Comparison of ENCODE assay signal across 8 cellular contexts in the genomic region with DNA sequence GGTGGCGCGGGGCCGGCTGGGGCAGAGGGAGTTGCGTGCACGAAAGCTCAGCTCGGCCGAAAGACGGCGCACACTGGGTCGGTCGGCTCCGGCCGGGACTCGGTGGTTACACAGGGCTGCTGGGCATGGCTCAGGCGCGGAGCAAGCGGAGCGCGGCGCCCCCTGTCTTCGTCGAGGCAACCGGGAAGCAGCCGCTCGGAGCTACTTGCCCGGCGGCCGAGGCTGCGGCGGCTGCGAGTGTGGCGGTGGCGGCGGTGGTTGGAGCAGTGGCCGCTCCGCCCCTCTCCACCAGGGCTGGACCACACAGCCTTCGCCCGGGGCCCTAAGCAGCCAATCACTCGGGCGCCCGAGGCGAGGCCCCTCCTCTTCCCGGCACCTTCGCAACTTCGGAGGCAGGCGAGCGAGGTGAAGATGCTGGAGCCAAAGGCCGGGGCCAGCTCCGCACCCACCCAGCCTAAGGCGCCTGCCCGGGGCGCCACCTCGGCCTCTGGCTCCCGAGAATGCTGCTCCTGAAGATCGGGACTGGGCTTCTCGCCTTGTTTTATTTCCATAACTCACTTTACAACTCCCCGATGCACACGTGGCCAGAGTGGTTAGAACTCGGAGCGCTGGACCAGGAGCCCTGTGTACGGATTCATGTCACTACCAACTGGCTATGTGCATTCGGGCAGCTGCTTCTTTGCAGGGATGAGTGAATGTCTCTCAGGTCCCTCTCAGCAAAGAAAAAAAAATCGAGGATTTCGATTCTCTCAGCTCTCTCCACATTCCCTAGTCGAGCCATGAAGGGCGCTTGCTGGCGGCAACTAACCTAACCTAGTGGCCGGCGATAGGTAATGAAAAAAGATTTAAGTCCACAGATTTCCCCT. TPM values are rescaled to one million over a fixed set of nuclear protein-coding genes. Genes with fewer than 3 reads are reported as not detected.
DNase-seq lines count a peak whose midpoint lies in the region; ATAC-seq lines count a peak whose summit lies in the region.

TSS of gene TLL2 (minus strand) at position 241 of the 866 bp plus-strand sequence. CDS start 241 bp downstream, outside the sequence.

- H3K9me3 Mint-ChIP-seq in activated CD4-positive, alpha-beta memory T cell treated with anti-CD3 and anti-CD28 coated beads for 36 hours: no peaks in the 10 kb centered on the region

- H3K27me3 Mint-ChIP-seq in activated CD4-positive, alpha-beta memory T cell treated with anti-CD3 and anti-CD28 coated beads for 36 hours: peaks cover 25% of the 10 kb centered on the region

- H3K9me3 ChIP-seq in effector memory CD4-positive, alpha-beta T cell (ENCODE audit: control insufficient read depth, low read length): no peaks in the 10 kb centered on the region

- intact Hi-C loops in activated CD4-positive, alpha-beta memory T cell treated with anti-CD3 and anti-CD28 coated beads for 36 hours (cut with micrococcal nuclease): loop anchor here (2.0 to 5.0 kb wide), 2 partner anchors 75 to 208 kb away; partner anchors contain the start of gene PIK3AP1

- DNase-seq in COLO668 (lab: John Stamatoyannopoulos, UW; ENCODE audit: unreplicated experiment) (peak; percentile 87), NCI-H748 (lab: John Stamatoyannopoulos, UW; ENCODE audit: unreplicated experiment) (peak; percentile 89), medulla oblongata (ENCODE audit: extremely low spot score) (peak; percentile 89)
- DNase-seq in activated CD4-positive, alpha-beta memory T cell treated with anti-CD3 and anti-CD28 coated beads for 36 hours: peak; percentile 77
- DNase-seq in effector memory CD4-positive, alpha-beta T cell: peak; percentile 11 to 27 (median 23)
- DNase-seq in stimulated activated CD8-positive, alpha-beta memory T cell treated with anti-CD3 and anti-CD28 coated beads, Interleukin-12 subunit alpha, Interleukin-12 subunit beta, amount 100 ng/mL, for 4 hours (ENCODE audit: low read depth): peak; percentile 30

- peak within 1 kb of the TSS; percentile 57 for H3K4me3 Mint-ChIP-seq in activated CD4-positive, alpha-beta memory T cell treated with anti-CD3 and anti-CD28 coated beads for 36 hours

- no peak within 1 kb of the TSS for H3K27ac Mint-ChIP-seq in activated CD4-positive, alpha-beta memory T cell treated with anti-CD3 and anti-CD28 coated beads for 36 hours

- H3K36me3 ChIP-seq in effector memory CD4-positive, alpha-beta T cell (ENCODE audit: control insufficient read depth, insufficient read depth, low read length): no peaks in the 10 kb centered on the region

- H3K27me3 ChIP-seq in effector memory CD4-positive, alpha-beta T cell (replicated peaks; ENCODE audit: control insufficient read depth, insufficient read depth, low read length, poor library complexity, severe bottlenecking): peaks cover 11% of the 10 kb centered on the region

- H3K4me3 ChIP-seq in effector memory CD4-positive, alpha-beta T cell (ENCODE audit: insufficient read depth, low read depth, low read length, poor library complexity, severe bottlenecking): peak within 1 kb of the TSS; percentile 66

- peaks cover 18% of the 10 kb centered on the region for H3K4me1 ChIP-seq in effector memory CD4-positive, alpha-beta T cell (ENCODE audit: control insufficient read depth, insufficient read depth, low read length, poor library complexity, severe bottlenecking)

- peaks cover 20% of the 10 kb centered on the region for H3K4me1 Mint-ChIP-seq in activated CD4-positive, alpha-beta memory T cell treated with anti-CD3 and anti-CD28 coated beads for 36 hours (ENCODE audit: low read depth)

- H3K27ac ChIP-seq in effector memory CD4-positive, alpha-beta T cell (ENCODE audit: insufficient read depth, low read length, poor library complexity, severe bottlenecking): no peak within 1 kb of the TSS

- peak; percentile 73 for ATAC-seq in GM19397 (IDR thresholded peaks at IDR 0.05; ENCODE audit: unreplicated experiment)
- peak; percentile 78 for ATAC-seq in HG03520 (IDR thresholded peaks at IDR 0.05; ENCODE audit: unreplicated experiment)

- CTCF ChIA-PET in activated CD4-positive, alpha-beta memory T cell treated with anti-CD3 and anti-CD28 coated beads for 36 hours (lab: Charles Lee): interaction anchor here (0.6 to 2.6 kb wide), 20 partner anchors 9 to 417 kb away, joined by 3 to 18 read pairs (median 4); no protein-coding TSS in a partner anchor

- POLR2A ChIA-PET in activated CD4-positive, alpha-beta memory T cell treated with anti-CD3 and anti-CD28 coated beads for 36 hours (lab: Charles Lee): no interaction called here

- no peaks in the 10 kb centered on the region for H3K36me3 Mint-ChIP-seq in activated CD4-positive, alpha-beta memory T cell treated with anti-CD3 and anti-CD28 coated beads for 36 hours

RNA-seq across cellular contexts. Expression of gene TLL2, which starts in this region (rescaled TPM):
- under 1 TPM in 1 of 2 experiments, not detected in 1; 0.05 TPM for total RNA-seq in activated CD4-positive, alpha-beta memory T cell treated with anti-CD3 and anti-CD28 coated beads for 36 hours

Comparison
In these comparisons a context has a peak if more than half of its experiments do, and no peak if none do; other contexts are left out.
1. Peak in DNase-seq in activated CD4-positive, alpha-beta memory T cell treated with anti-CD3 and anti-CD28 coated beads for 36 hours; RNA of the gene not detected or under 1 TPM.
2. DNase-seq: peak in every context shown above with its lines; median percentile 89 in NCI-H748; 89 in medulla oblongata; 87 in COLO668; 77 in activated CD4-positive, alpha-beta memory T cell treated with anti-CD3 and anti-CD28 coated beads for 36 hours; 30 in stimulated activated CD8-positive, alpha-beta memory T cell treated with anti-CD3 and anti-CD28 coated beads, Interleukin-12 subunit alpha, Interleukin-12 subunit beta, amount 100 ng/mL, for 4 hours; 23 in effector memory CD4-positive, alpha-beta T cell.